Comparison of ENCODE assay signal across 10 cellular contexts in genomic region chr18:35117951-35118411, GRCh38.
DNase-seq lines count a peak whose midpoint lies in the region; ATAC-seq and TF ChIP-seq lines count a peak whose summit lies in the region.
"Had no signal": no experiment of that assay in that cellular context is flagged by ENCODE, and none has a peak within 500 bp of the region (broad histone marks: within the 10 kb centered on the region; RNA-seq: fewer than 3 reads in every experiment).

No MANE protein-coding gene starts in this region.

- H3K4me3 ChIP-seq in fibroblast of lung (replicated peaks in 1 of 4; ENCODE audit: control extremely low read depth in 1 of 4, insufficient read depth in 1 of 4, low read depth in 3 of 4, low read length in 4 of 4) (peak overlapping the region in 3 of 4 experiments; percentile 3 to 39 (median 5)), suprapubic skin (no peak overlapping the region)

- no peaks in the 10 kb centered on the region for H3K36me3 ChIP-seq in fibroblast of lung (ENCODE audit: control insufficient read depth, insufficient read depth, low read length)
- H3K36me3 ChIP-seq in suprapubic skin: no peaks in the 10 kb centered on the region

- in situ Hi-C loops in SK-MEL-5 (cut with HindIII; ENCODE audit: low pct_unique_long_range_greater_than_20kb, low sequenced_read_pairs): no loop called here

- H4K20me1 ChIP-seq in fibroblast of lung (ENCODE audit: control insufficient read depth, extremely low read depth, insufficient read depth, low read length): no peaks in the 10 kb centered on the region

- H3K4me2 ChIP-seq in fibroblast of lung (ENCODE audit: extremely low read depth, insufficient read depth, low read length): peak overlapping the region; percentile 78

- TF ChIP-seq EP300 in suprapubic skin (IDR thresholded peaks at IDR 0.05): no peak

- TF ChIP-seq CTCF in fibroblast of lung (conservative IDR thresholded peaks at IDR 0.05 in 1 of 2, IDR thresholded peaks at IDR 0.05 in 1 of 2; ENCODE audit: low read depth in 1 of 2, low read length in 2 of 2): no peak
- no peak for TF ChIP-seq CTCF in suprapubic skin (IDR thresholded peaks at IDR 0.05)

- ATAC-seq in GM18519 (IDR thresholded peaks at IDR 0.05; ENCODE audit: low FRiP score, unreplicated experiment): no peak
- ATAC-seq in HG02870 (IDR thresholded peaks at IDR 0.05; ENCODE audit: unreplicated experiment): no peak
- no peak for ATAC-seq in HG03045 (IDR thresholded peaks at IDR 0.05; ENCODE audit: unreplicated experiment)

- H3K9ac ChIP-seq in fibroblast of lung (ENCODE audit: insufficient read depth, low read length): peak overlapping the region; percentile 37

- TF ChIP-seq POLR2A in suprapubic skin (IDR thresholded peaks at IDR 0.05): no peak

- H3K9me3 ChIP-seq in fibroblast of lung (ENCODE audit: control insufficient read depth, insufficient read depth, low read depth, low read length) (no peaks in the 10 kb centered on the region), suprapubic skin (no peaks in the 10 kb centered on the region)

- H3K27ac ChIP-seq in fibroblast of lung (ENCODE audit: insufficient read depth, low read length) (peak overlapping the region; percentile 73), suprapubic skin (peak overlapping the region; percentile 67)

- peaks cover 10% of the 10 kb centered on the region for H3K4me1 ChIP-seq in fibroblast of lung (ENCODE audit: control insufficient read depth, extremely low read depth, insufficient read depth, low read length)
- peaks cover 14% of the 10 kb centered on the region for H3K4me1 ChIP-seq in suprapubic skin

- DNase-seq in SK-MEL-5 (ENCODE audit: low read depth, low spot score): peak; percentile 10
- DNase-seq in fibroblast of lung (ENCODE audit: low read depth in 2 of 2): peak; percentile 78 to 82
- peak; percentile 23 for DNase-seq in mucosa of gallbladder (ENCODE audit: low spot score)
- no peak for DNase-seq in suprapubic skin (ENCODE audit: low spot score in 2 of 2)
- DNase-seq in activated naive CD4-positive, alpha-beta T cell treated with Interleukin-2 at 50 U/mL for 16 hours: no peak
- DNase-seq: activated naive CD8-positive, alpha-beta T cell treated with anti-CD3 and anti-CD28 coated beads, Interleukin-2, amount 10 ng/mL, durations not matched to agents 7 days and 5 days; NCI-H82 had no signal

- H2AFZ ChIP-seq in fibroblast of lung (ENCODE audit: low read length): peak overlapping the region; percentile 81

- no peaks in the 10 kb centered on the region for H3K79me2 ChIP-seq in fibroblast of lung (ENCODE audit: control insufficient read depth, insufficient read depth, low read length)

- H3K27me3 ChIP-seq in fibroblast of lung (ENCODE audit: control insufficient read depth, insufficient read depth, low read length) (no peaks in the 10 kb centered on the region), suprapubic skin (no peaks in the 10 kb centered on the region)

- 71% methylated on average over 7 of the region's 7 CpGs for WGBS in suprapubic skin

Comparison
In these comparisons a context has a peak if more than half of its experiments do, and no peak if none do; other contexts are left out.
1. DNase-seq: peak in SK-MEL-5 (single experiment), fibroblast of lung (2 of 2) and mucosa of gallbladder (single experiment); none in suprapubic skin (0 of 2) and activated naive CD4-positive, alpha-beta T cell treated with Interleukin-2 at 50 U/mL for 16 hours (single experiment).